In the genomic region with DNA sequence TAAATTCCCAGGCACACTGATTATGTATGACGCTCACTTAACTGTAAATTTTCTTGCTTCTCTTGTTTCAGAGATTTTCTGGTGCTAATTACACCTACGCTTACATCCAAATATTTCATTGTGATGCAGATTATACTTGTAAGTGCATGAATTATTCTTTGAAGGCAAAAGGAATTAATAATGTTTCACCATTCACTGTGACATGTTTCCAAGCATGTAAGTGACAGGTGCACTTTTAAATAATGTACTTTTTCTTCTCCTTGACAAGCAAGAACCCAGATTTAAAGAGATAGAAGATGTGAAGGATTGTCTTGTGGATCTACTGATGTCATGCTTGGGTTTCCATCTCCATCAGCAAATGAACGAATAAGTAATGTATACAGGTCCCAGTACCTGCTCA, we compare ENCODE assay signal across 38 cellular contexts. TPM values are rescaled to one million over a fixed set of nuclear protein-coding genes. Genes with fewer than 3 reads are reported as not detected.
"Had no signal": no experiment of that assay in that cellular context is flagged by ENCODE, and none has a peak within 500 bp of the region (broad histone marks: within the 10 kb centered on the region; RNA-seq: fewer than 3 reads in every experiment).

No MANE protein-coding gene starts in this region.

- DNase-seq: Karpas-422, Kasumi-1, MG63, MM.1S, MV-4-11, NCI-H1048, NCI-H1092, NCI-H1092 treated with DMSO at 0.1 percent for 48 hours, NCI-H1105, NCI-H1105 treated with DMSO at 0.1 percent for 48 hours, NCI-H1417, NCI-H1417 treated with DMSO at 0.1 percent for 48 hours, NCI-H1436, NCI-H1436 treated with DMSO at 0.1 percent for 48 hours, NCI-H146, NCI-H1694, NCI-H1694 treated with DMSO at 0.1 percent for 48 hours, NCI-H187, NCI-H187 treated with DMSO at 0.1 percent for 48 hours, NCI-H1930, NCI-H2029, NCI-H2029 treated with DMSO at 0.1 percent for 48 hours, NCI-H2081, NCI-H2081 treated with DMSO at 0.1 percent for 48 hours, NCI-H2107, NCI-H2171, NCI-H2171 treated with DMSO at 0.1 percent for 48 hours, NCI-H2227 treated with DMSO at 0.1 percent for 48 hours, NCI-H226, NCI-H345, NCI-H446, NCI-H446 treated with DMSO at 0.1 percent for 48 hours, NCI-H510A, NCI-H510A treated with DMSO at 0.1 percent for 48 hours had no signal

- H3K9me3 ChIP-seq: MG63 had no signal

- H3K4me3 ChIP-seq: MG63 had no signal

- H3K36me3 ChIP-seq: MG63 had no signal

RNA-seq across cellular contexts. Expression of a gene that starts 47.3 kb away (rescaled TPM):
- total RNA-seq: LHCN-M2, M059J, MCF 10A, NCI-H460 had no signal
